Comparison of ENCODE assay signal across 1 cellular context in the genomic region with DNA sequence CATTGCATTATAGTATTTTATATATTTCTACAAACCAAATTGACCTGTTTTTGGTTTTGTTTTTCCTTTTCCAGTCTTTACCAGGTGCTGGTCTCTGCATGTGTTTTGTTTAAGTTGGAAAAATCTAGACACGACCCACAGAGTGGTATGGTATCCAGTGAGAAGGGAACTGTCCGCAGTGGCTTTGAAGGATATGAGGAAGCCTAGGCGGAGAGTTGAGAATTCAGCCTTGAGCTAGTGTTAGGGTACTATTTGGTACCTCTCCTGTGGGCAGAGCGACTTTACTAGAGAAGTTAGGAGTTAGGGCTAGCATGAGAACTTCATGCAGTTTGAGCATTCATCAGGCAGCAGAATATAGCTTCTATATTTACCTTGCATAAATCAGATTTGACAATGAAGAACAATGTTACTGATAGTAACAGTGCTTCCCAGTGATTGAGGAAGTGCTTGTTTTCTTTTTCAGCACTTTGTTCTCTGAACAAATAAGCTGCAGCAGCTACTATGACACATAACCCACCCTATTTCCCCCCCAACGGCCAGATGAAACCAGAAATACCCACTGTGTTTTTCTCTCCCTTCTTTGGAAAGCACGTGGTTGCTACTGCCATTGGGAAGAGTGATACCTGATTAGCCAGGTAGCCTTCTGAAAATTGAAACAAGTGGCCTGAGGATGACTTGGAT.
TF ChIP-seq lines count a peak whose summit lies in the region.

No MANE protein-coding gene starts in this region.

TF ChIP-seq in K562, 482 proteins besides CTCF, POLR2A, EP300 and RAD21:
- TF ChIP-seq FOXA3 (CRISPR knock-in tag; conservative IDR thresholded peaks at IDR 0.05 in 1 of 2, IDR thresholded peaks at IDR 0.05 in 1 of 2) (peak in 1 of 2 experiments; percentile 91; a peak in 2 of 4 replicates), HDAC6 (IDR thresholded peaks at IDR 0.05; ENCODE audit: low read depth, low read length) (no peak), SRSF9 (IDR thresholded peaks at IDR 0.05; ENCODE audit: borderline replicate concordance, low read depth, low read length) (no peak), PURB (CRISPR knock-in tag; IDR thresholded peaks at IDR 0.05; ENCODE audit: low read depth) (no peak), ZFP30 (CRISPR knock-in tag; IDR thresholded peaks at IDR 0.05; ENCODE audit: borderline replicate concordance) (no peak), MEIS2 (IDR thresholded peaks at IDR 0.05; ENCODE audit: partially characterized antibody) (peak; percentile 90), CHCHD3 (CRISPR knock-in tag; IDR thresholded peaks at IDR 0.05) (no peak), ZBED1 (IDR thresholded peaks at IDR 0.05) (no peak), SOX6 (IDR thresholded peaks at IDR 0.05) (peak; percentile 83; the same call in 1 of the 2 replicates), ELF2 (CRISPR knock-in tag; IDR thresholded peaks at IDR 0.05) (no peak), PHF8 (IDR thresholded peaks at IDR 0.05; ENCODE audit: borderline replicate concordance, low read length) (no peak), ESRRB (CRISPR knock-in tag; IDR thresholded peaks at IDR 0.05; ENCODE audit: borderline replicate concordance) (no peak), SPI1 (IDR thresholded peaks at IDR 0.05; ENCODE audit: borderline replicate concordance, low read depth, low read length) (peak; percentile 75; the same call in 1 of the 2 replicates), RBM22 (IDR thresholded peaks at IDR 0.05; ENCODE audit: low read depth, low read length, poor library complexity, severe bottlenecking) (no peak), CREM (IDR thresholded peaks at IDR 0.05; ENCODE audit: low read depth) (no peak)
- TF ChIP-seq, protein P1, sequence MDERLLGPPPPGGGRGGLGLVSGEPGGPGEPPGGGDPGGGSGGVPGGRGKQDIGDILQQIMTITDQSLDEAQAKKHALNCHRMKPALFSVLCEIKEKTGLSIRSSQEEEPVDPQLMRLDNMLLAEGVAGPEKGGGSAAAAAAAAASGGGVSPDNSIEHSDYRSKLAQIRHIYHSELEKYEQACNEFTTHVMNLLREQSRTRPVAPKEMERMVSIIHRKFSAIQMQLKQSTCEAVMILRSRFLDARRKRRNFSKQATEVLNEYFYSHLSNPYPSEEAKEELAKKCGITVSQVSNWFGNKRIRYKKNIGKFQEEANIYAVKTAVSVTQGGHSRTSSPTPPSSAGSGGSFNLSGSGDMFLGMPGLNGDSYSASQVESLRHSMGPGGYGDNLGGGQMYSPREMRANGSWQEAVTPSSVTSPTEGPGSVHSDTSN (CRISPR knock-in tag; IDR thresholded peaks at IDR 0.05; ENCODE audit: low read depth): no peak
- TF ChIP-seq, protein P1 (tag; conservative IDR thresholded peaks at IDR 0.05; ENCODE audit: low read depth): peak; percentile 58
- TF ChIP-seq, protein P2, sequence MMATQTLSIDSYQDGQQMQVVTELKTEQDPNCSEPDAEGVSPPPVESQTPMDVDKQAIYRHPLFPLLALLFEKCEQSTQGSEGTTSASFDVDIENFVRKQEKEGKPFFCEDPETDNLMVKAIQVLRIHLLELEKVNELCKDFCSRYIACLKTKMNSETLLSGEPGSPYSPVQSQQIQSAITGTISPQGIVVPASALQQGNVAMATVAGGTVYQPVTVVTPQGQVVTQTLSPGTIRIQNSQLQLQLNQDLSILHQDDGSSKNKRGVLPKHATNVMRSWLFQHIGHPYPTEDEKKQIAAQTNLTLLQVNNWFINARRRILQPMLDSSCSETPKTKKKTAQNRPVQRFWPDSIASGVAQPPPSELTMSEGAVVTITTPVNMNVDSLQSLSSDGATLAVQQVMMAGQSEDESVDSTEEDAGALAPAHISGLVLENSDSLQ (IDR thresholded peaks at IDR 0.05): peak; percentile 5; the same call in 1 of the 2 replicates
- TF ChIP-seq, protein P3, sequence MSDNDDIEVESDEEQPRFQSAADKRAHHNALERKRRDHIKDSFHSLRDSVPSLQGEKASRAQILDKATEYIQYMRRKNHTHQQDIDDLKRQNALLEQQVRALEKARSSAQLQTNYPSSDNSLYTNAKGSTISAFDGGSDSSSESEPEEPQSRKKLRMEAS (CRISPR knock-in tag; IDR thresholded peaks at IDR 0.05): no peak
